In the genomic region with DNA sequence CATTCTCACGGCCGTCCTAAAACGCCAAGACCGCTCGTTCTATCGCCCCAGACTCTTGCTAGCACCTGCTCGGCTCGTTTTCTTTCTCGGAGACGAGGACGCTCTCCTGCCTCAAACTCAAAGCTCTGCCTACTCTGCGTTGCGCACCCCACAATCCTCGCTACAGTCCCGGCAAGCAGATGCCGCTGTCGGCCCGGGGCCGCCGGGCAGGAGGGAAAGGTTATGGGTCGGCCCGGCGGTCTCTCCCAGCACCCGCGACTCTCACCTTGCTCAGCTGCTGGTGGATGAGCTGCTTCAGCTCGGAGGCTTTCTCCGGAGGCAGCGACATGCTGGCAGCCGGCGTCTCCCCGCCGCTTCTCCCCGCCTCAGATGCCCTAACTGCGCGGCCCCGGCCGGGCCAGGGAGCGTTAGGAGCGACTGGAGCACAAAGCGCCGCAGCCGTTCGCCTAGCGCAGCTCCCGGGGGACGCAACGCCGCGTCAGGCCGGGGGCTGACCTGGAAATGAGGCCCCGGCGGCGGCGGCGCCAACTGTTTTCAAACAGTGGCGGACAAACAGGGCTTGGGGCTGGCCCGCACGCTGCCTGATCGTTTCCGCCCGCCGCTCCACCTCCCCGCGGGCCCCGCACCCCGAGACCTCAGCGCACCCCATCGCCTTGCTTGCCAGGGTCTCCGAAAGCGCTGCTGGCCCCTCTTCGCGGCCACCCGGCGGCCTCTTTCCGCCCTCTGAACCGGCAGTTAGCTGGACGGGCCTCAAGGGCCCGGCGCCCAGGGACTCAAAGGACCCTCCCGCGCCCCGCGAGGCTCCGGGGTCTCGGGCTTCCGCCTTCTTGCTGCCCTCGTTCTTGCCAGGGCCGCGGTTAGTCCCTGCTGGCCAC, we compare ENCODE assay signal across 1 cellular context.
TF ChIP-seq lines count a peak whose summit lies in the region.

A gene with protein sequence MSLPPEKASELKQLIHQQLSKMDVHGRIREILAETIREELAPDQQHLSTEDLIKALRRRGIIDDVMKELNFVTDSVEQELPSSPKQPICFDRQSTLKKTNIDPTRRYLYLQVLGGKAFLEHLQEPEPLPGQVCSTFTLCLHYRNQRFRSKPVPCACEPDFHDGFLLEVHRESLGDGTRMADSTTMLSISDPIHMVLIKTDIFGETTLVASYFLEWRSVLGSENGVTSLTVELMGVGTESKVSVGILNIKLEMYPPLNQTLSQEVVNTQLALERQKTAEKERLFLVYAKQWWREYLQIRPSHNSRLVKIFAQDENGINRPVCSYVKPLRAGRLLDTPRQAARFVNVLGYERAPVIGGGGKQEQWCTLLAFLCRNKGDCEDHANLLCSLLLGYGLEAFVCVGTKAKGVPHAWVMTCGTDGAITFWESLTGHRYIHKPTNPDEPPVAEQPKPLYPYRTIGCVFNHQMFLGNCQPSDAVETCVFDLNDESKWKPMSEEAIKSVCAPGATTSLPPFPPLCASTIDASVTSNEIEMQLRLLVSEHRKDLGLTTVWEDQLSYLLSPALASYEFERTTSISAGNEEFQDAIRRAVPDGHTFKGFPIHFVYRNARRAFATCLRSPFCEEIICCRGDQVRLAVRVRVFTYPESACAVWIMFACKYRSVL (minus strand): TSS at position 503 of the 875 bp plus-strand sequence. CDS start 175 bp downstream, at position 328.
A gene with protein sequence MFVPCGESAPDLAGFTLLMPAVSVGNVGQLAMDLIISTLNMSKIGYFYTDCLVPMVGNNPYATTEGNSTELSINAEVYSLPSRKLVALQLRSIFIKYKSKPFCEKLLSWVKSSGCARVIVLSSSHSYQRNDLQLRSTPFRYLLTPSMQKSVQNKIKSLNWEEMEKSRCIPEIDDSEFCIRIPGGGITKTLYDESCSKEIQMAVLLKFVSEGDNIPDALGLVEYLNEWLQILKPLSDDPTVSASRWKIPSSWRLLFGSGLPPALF (plus strand): TSS at position 822 of the 875 bp plus-strand sequence. CDS start 66 bp downstream, outside the sequence.

TF ChIP-seq in A549, 52 proteins besides CTCF, POLR2A, EP300 and RAD21 (continued from another document):
- TF ChIP-seq, protein P1, sequence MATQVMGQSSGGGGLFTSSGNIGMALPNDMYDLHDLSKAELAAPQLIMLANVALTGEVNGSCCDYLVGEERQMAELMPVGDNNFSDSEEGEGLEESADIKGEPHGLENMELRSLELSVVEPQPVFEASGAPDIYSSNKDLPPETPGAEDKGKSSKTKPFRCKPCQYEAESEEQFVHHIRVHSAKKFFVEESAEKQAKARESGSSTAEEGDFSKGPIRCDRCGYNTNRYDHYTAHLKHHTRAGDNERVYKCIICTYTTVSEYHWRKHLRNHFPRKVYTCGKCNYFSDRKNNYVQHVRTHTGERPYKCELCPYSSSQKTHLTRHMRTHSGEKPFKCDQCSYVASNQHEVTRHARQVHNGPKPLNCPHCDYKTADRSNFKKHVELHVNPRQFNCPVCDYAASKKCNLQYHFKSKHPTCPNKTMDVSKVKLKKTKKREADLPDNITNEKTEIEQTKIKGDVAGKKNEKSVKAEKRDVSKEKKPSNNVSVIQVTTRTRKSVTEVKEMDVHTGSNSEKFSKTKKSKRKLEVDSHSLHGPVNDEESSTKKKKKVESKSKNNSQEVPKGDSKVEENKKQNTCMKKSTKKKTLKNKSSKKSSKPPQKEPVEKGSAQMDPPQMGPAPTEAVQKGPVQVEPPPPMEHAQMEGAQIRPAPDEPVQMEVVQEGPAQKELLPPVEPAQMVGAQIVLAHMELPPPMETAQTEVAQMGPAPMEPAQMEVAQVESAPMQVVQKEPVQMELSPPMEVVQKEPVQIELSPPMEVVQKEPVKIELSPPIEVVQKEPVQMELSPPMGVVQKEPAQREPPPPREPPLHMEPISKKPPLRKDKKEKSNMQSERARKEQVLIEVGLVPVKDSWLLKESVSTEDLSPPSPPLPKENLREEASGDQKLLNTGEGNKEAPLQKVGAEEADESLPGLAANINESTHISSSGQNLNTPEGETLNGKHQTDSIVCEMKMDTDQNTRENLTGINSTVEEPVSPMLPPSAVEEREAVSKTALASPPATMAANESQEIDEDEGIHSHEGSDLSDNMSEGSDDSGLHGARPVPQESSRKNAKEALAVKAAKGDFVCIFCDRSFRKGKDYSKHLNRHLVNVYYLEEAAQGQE (IDR thresholded peaks at IDR 0.05) = peak; percentile 68
- TF ChIP-seq RCOR1 (IDR thresholded peaks at IDR 0.05; ENCODE audit: low read depth, low read length) = no peak
- TF ChIP-seq MAFK (IDR thresholded peaks at IDR 0.05; ENCODE audit: partially characterized antibody) = no peak
- no peak for TF ChIP-seq FOXS1 (CRISPR knock-in tag; IDR thresholded peaks at IDR 0.05)
- TF ChIP-seq NR3C1 (IDR thresholded peaks at IDR 0.05) = no peak
- no peak for TF ChIP-seq HOXA7 (CRISPR knock-in tag; IDR thresholded peaks at IDR 0.05)
- TF ChIP-seq ZSCAN20 (CRISPR knock-in tag; IDR thresholded peaks at IDR 0.05) = no peak
- no peak for TF ChIP-seq MAZ (IDR thresholded peaks at IDR 0.05; ENCODE audit: borderline replicate concordance, low read depth, low read length)
- peak; percentile 63 for TF ChIP-seq CHD2 (IDR thresholded peaks at IDR 0.05; ENCODE audit: low read length, partially characterized antibody)
- TF ChIP-seq, protein P2, sequence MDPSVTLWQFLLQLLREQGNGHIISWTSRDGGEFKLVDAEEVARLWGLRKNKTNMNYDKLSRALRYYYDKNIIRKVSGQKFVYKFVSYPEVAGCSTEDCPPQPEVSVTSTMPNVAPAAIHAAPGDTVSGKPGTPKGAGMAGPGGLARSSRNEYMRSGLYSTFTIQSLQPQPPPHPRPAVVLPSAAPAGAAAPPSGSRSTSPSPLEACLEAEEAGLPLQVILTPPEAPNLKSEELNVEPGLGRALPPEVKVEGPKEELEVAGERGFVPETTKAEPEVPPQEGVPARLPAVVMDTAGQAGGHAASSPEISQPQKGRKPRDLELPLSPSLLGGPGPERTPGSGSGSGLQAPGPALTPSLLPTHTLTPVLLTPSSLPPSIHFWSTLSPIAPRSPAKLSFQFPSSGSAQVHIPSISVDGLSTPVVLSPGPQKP (IDR thresholded peaks at IDR 0.05; ENCODE audit: low read depth, low read length) = no peak
- TF ChIP-seq, protein P3, sequence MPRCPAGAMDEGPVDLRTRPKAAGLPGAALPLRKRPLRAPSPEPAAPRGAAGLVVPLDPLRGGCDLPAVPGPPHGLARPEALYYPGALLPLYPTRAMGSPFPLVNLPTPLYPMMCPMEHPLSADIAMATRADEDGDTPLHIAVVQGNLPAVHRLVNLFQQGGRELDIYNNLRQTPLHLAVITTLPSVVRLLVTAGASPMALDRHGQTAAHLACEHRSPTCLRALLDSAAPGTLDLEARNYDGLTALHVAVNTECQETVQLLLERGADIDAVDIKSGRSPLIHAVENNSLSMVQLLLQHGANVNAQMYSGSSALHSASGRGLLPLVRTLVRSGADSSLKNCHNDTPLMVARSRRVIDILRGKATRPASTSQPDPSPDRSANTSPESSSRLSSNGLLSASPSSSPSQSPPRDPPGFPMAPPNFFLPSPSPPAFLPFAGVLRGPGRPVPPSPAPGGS (IDR thresholded peaks at IDR 0.05) = no peak; the same call in 2 of the 3 replicates
- TF ChIP-seq CBX8 (IDR thresholded peaks at IDR 0.05) = no peak
- no peak for TF ChIP-seq SMC3 (IDR thresholded peaks at IDR 0.05)
- TF ChIP-seq, protein P4, sequence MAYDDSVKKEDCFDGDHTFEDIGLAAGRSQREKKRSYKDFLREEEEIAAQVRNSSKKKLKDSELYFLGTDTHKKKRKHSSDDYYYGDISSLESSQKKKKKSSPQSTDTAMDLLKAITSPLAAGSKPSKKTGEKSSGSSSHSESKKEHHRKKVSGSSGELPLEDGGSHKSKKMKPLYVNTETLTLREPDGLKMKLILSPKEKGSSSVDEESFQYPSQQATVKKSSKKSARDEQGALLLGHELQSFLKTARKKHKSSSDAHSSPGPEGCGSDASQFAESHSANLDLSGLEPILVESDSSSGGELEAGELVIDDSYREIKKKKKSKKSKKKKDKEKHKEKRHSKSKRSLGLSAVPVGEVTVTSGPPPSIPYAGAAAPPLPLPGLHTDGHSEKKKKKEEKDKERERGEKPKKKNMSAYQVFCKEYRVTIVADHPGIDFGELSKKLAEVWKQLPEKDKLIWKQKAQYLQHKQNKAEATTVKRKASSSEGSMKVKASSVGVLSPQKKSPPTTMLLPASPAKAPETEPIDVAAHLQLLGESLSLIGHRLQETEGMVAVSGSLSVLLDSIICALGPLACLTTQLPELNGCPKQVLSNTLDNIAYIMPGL (CRISPR knock-in tag; IDR thresholded peaks at IDR 0.05; ENCODE audit: borderline replicate concordance) = no peak
- TF ChIP-seq JUN (IDR thresholded peaks at IDR 0.05) = peak; percentile 53 to 99; a peak in 4 of 5 replicates
- no peak for TF ChIP-seq ZC3H11A (IDR thresholded peaks at IDR 0.05)
- TF ChIP-seq BHLHE40 (IDR thresholded peaks at IDR 0.05; ENCODE audit: low read depth, low read length) = no peak
- no peak for TF ChIP-seq RARB (CRISPR knock-in tag; IDR thresholded peaks at IDR 0.05)
- peak; percentile 14; the same call in 1 of the 2 replicates for TF ChIP-seq KDM5A (IDR thresholded peaks at IDR 0.05)
- TF ChIP-seq, protein P5, sequence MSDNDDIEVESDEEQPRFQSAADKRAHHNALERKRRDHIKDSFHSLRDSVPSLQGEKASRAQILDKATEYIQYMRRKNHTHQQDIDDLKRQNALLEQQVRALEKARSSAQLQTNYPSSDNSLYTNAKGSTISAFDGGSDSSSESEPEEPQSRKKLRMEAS (IDR thresholded peaks at IDR 0.05) = peak; percentile 61; the same call in 1 of the 2 replicates
- no peak for TF ChIP-seq RNF2 (IDR thresholded peaks at IDR 0.05; ENCODE audit: borderline replicate concordance, low read depth)
- TF ChIP-seq ZFP36 (IDR thresholded peaks at IDR 0.05; ENCODE audit: borderline replicate concordance, partially characterized antibody) = no peak
- TF ChIP-seq MYC (IDR thresholded peaks at IDR 0.05; ENCODE audit: borderline replicate concordance, low read length) = peak; percentile 61; the same call in 1 of the 2 replicates
- TF ChIP-seq ESRRA (IDR thresholded peaks at IDR 0.05; ENCODE audit: borderline replicate concordance, low read length) = no peak
- no peak for TF ChIP-seq CHD4 (IDR thresholded peaks at IDR 0.05; ENCODE audit: borderline replicate concordance)
- TF ChIP-seq PHF8 (IDR thresholded peaks at IDR 0.05; ENCODE audit: borderline replicate concordance, low read depth) = peak; percentile 55; the same call in 1 of the 2 replicates
- TF ChIP-seq NFE2L2 (conservative IDR thresholded peaks at IDR 0.05; ENCODE audit: low read length) = no peak
- TF ChIP-seq TP53 (CRISPR knock-in tag; IDR thresholded peaks at IDR 0.05) = no peak
- no peak for TF ChIP-seq HDAC2 (IDR thresholded peaks at IDR 0.05)
